Comparison of ENCODE assay signal across 1 cellular context in the genomic region with DNA sequence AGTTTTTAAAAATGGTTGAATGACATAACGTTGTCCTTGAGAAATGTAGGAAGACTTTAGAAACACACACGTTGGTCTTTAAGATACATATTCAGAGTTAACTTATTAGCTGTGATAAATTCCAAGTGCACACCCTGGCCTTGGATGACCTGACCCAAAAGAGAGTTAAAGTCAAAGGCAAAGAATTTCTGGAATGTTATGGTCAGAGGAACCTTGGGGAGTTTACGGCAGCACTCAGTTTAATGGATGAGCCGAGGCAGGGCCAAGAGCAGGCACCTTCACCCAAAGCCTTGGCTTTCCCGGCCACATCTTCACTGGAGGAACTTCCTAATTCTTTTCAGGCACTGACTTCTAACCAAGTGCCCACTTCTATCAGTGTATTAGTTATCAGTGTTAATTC.
TF ChIP-seq lines count a peak whose summit lies in the region.

No MANE protein-coding gene starts in this region.

TF ChIP-seq in HCT116, 20 proteins besides CTCF, POLR2A, EP300 and RAD21 (continued from another document):
- TF ChIP-seq, protein P1, sequence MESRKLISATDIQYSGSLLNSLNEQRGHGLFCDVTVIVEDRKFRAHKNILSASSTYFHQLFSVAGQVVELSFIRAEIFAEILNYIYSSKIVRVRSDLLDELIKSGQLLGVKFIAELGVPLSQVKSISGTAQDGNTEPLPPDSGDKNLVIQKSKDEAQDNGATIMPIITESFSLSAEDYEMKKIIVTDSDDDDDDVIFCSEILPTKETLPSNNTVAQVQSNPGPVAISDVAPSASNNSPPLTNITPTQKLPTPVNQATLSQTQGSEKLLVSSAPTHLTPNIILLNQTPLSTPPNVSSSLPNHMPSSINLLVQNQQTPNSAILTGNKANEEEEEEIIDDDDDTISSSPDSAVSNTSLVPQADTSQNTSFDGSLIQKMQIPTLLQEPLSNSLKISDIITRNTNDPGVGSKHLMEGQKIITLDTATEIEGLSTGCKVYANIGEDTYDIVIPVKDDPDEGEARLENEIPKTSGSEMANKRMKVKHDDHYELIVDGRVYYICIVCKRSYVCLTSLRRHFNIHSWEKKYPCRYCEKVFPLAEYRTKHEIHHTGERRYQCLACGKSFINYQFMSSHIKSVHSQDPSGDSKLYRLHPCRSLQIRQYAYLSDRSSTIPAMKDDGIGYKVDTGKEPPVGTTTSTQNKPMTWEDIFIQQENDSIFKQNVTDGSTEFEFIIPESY (IDR thresholded peaks at IDR 0.05; ENCODE audit: extremely low read depth, insufficient replicate concordance, low read length), result no peak
- TF ChIP-seq POLR2AphosphoS5 (IDR thresholded peaks at IDR 0.05; ENCODE audit: low read depth, low read length) (no peak), JUND (IDR thresholded peaks at IDR 0.05) (no peak), CEBPB (IDR thresholded peaks at IDR 0.05; ENCODE audit: low read depth) (no peak), EGR1 (IDR thresholded peaks at IDR 0.05; ENCODE audit: low read depth) (no peak), YY1 (IDR thresholded peaks at IDR 0.05; ENCODE audit: extremely low read depth, insufficient replicate concordance, low read depth, low read length) (no peak), ELF1 (IDR thresholded peaks at IDR 0.05; ENCODE audit: borderline replicate concordance, low read depth) (no peak), ZFX (IDR thresholded peaks at IDR 0.05) (no peak), SP1 (IDR thresholded peaks at IDR 0.05; ENCODE audit: low read depth) (no peak)
- TF ChIP-seq, protein P2, sequence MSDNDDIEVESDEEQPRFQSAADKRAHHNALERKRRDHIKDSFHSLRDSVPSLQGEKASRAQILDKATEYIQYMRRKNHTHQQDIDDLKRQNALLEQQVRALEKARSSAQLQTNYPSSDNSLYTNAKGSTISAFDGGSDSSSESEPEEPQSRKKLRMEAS (IDR thresholded peaks at IDR 0.05), result no peak
- TF ChIP-seq, protein P3, sequence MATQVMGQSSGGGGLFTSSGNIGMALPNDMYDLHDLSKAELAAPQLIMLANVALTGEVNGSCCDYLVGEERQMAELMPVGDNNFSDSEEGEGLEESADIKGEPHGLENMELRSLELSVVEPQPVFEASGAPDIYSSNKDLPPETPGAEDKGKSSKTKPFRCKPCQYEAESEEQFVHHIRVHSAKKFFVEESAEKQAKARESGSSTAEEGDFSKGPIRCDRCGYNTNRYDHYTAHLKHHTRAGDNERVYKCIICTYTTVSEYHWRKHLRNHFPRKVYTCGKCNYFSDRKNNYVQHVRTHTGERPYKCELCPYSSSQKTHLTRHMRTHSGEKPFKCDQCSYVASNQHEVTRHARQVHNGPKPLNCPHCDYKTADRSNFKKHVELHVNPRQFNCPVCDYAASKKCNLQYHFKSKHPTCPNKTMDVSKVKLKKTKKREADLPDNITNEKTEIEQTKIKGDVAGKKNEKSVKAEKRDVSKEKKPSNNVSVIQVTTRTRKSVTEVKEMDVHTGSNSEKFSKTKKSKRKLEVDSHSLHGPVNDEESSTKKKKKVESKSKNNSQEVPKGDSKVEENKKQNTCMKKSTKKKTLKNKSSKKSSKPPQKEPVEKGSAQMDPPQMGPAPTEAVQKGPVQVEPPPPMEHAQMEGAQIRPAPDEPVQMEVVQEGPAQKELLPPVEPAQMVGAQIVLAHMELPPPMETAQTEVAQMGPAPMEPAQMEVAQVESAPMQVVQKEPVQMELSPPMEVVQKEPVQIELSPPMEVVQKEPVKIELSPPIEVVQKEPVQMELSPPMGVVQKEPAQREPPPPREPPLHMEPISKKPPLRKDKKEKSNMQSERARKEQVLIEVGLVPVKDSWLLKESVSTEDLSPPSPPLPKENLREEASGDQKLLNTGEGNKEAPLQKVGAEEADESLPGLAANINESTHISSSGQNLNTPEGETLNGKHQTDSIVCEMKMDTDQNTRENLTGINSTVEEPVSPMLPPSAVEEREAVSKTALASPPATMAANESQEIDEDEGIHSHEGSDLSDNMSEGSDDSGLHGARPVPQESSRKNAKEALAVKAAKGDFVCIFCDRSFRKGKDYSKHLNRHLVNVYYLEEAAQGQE (IDR thresholded peaks at IDR 0.05; ENCODE audit: low read depth), result no peak
- TF ChIP-seq, protein P4, sequence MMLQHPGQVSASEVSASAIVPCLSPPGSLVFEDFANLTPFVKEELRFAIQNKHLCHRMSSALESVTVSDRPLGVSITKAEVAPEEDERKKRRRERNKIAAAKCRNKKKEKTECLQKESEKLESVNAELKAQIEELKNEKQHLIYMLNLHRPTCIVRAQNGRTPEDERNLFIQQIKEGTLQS (IDR thresholded peaks at IDR 0.05), result no peak
TF ChIP-seq in HCT116: peak in this region for 0.
